Comparison of ENCODE assay signal across 17 cellular contexts in genomic region chr21:45528981-45529784, GRCh38. TPM values are rescaled to one million over a fixed set of nuclear protein-coding genes. Genes with fewer than 3 reads are reported as not detected.
A peak's percentile ranks its signal among the peaks of the same experiment; 100 is the strongest.
DNase-seq lines count a peak whose midpoint lies in the region; ATAC-seq and TF ChIP-seq lines count a peak whose summit lies in the region.
"Had no signal": no experiment of that assay in that cellular context is flagged by ENCODE, and none has a peak within 500 bp of the region (broad histone marks: within the 10 kb centered on the region; RNA-seq: fewer than 3 reads in every experiment).

No MANE protein-coding gene starts in this region.

- ATAC-seq in activated CD8-positive, alpha-beta memory T cell treated with anti-CD3 and anti-CD28 coated beads, Interleukin-2, amount 10 ng/mL, durations not matched to agents 7 days and 5 days = no peak
- ATAC-seq in left cardiac atrium = no peak
- ATAC-seq in naive thymus-derived CD4-positive, alpha-beta T cell = peak; percentile 33
- no peak for ATAC-seq in activated CD4-positive, alpha-beta T cell treated with anti-CD3 and anti-CD28 coated beads for 36 hours
- ATAC-seq: activated T-cell treated with anti-CD3 and anti-CD28 coated beads, Interleukin-2, amount 50 U/mL, for 4 hours; esophagus mucosa had no signal

- POLR2A ChIA-PET in naive thymus-derived CD4-positive, alpha-beta T cell (lab: Charles Lee) = no interaction called here
- POLR2A ChIA-PET in activated CD4-positive, alpha-beta T cell treated with anti-CD3 and anti-CD28 coated beads for 36 hours (lab: Charles Lee) = no interaction called here

- no peak overlapping the region for H3K27ac Mint-ChIP-seq in activated CD8-positive, alpha-beta memory T cell treated with anti-CD3 and anti-CD28 coated beads, Interleukin-2, amount 10 ng/mL, durations not matched to agents 7 days and 5 days
- no peak overlapping the region for H3K27ac Mint-ChIP-seq in naive thymus-derived CD4-positive, alpha-beta T cell
- H3K27ac Mint-ChIP-seq in type B pancreatic cell = no peak overlapping the region
- no peak overlapping the region for H3K27ac Mint-ChIP-seq in activated CD4-positive, alpha-beta T cell treated with anti-CD3 and anti-CD28 coated beads for 36 hours
- H3K27ac Mint-ChIP-seq: activated CD4-positive, alpha-beta T cell treated with anti-CD3 and anti-CD28 coated beads, Interleukin-2, amount 10 ng/mL, durations not matched to agents 7 days and 5 days; immature natural killer cell had no signal

- peaks cover 8 to 12% of the 10 kb centered on the region in 2 donors for H3K4me1 ChIP-seq in naive thymus-derived CD4-positive, alpha-beta T cell (ENCODE audit: control insufficient read depth in 2 of 2, insufficient read depth in 2 of 2, low read length in 2 of 2)

- H3K9me3 ChIP-seq in naive thymus-derived CD4-positive, alpha-beta T cell (ENCODE audit: control insufficient read depth in 2 of 3, low read length in 3 of 3) = no peaks in the 10 kb centered on the region

- DNase-seq in activated CD8-positive, alpha-beta memory T cell treated with anti-CD3 and anti-CD28 coated beads for 24 hours = peak; percentile 48
- DNase-seq in activated CD8-positive, alpha-beta memory T cell treated with anti-CD3 and anti-CD28 coated beads, Interleukin-2, amount 10 ng/mL, durations not matched to agents 7 days and 5 days = no peak
- DNase-seq in left cardiac atrium = peak; percentile 18
- peak in 1 of 9 donors; percentile 2 for DNase-seq in naive thymus-derived CD4-positive, alpha-beta T cell
- peak; percentile 53 for DNase-seq in type B pancreatic cell (ENCODE audit: extremely low spot score, unreplicated experiment)
- no peak for DNase-seq in globus pallidus (ENCODE audit: low spot score)
- DNase-seq in activated CD4-positive, alpha-beta T cell treated with anti-CD3 and anti-CD28 coated beads for 36 hours = no peak
- DNase-seq in D341Med (ENCODE audit: low spot score) = no peak
- DNase-seq: activated CD4-positive, alpha-beta T cell treated with anti-CD3 and anti-CD28 coated beads, Interleukin-2, amount 10 ng/mL, durations not matched to agents 7 days and 5 days; activated T-cell treated with anti-CD3 and anti-CD28 coated beads, Interleukin-2, amount 50 U/mL, for 4 hours; immature natural killer cell; Kasumi-1; NCI-H82; stimulated activated CD4-positive, alpha-beta T cell treated with anti-CD3 and anti-CD28 coated beads, Interleukin-2, amount 100 ng/mL, for 48 hours had no signal

- peaks cover 25% of the 10 kb centered on the region for H3K36me3 Mint-ChIP-seq in activated CD8-positive, alpha-beta memory T cell treated with anti-CD3 and anti-CD28 coated beads, Interleukin-2, amount 10 ng/mL, durations not matched to agents 7 days and 5 days
- peaks cover 3 to 12% (median 4%) of the 10 kb centered on the region in 5 donors for H3K36me3 Mint-ChIP-seq in naive thymus-derived CD4-positive, alpha-beta T cell
- peaks cover 3% of the 10 kb centered on the region for H3K36me3 Mint-ChIP-seq in type B pancreatic cell
- peaks cover 32% of the 10 kb centered on the region for H3K36me3 Mint-ChIP-seq in activated CD4-positive, alpha-beta T cell treated with anti-CD3 and anti-CD28 coated beads for 36 hours (ENCODE audit: low read depth)
- H3K36me3 Mint-ChIP-seq: immature natural killer cell had no signal

- H3K4me3 ChIP-seq in naive thymus-derived CD4-positive, alpha-beta T cell (ENCODE audit: low read length) = no peak overlapping the region
- H3K4me3 ChIP-seq: cardiac muscle cell had no signal

- intact Hi-C loops in left cardiac atrium (cut with DNase I) = no loop called here
- intact Hi-C loops in naive thymus-derived CD4-positive, alpha-beta T cell (cut with micrococcal nuclease) = no loop called here
- intact Hi-C loops in activated CD4-positive, alpha-beta T cell treated with anti-CD3 and anti-CD28 coated beads for 36 hours (cut with DNase I, micrococcal nuclease) = no loop called here

- H3K36me3 ChIP-seq in naive thymus-derived CD4-positive, alpha-beta T cell (ENCODE audit: control insufficient read depth in 2 of 3, insufficient read depth in 3 of 3, low read length in 3 of 3) = peaks cover 0 to 55% (median 0%) of the 10 kb centered on the region in 3 experiments
- H3K36me3 ChIP-seq: cardiac muscle cell had no signal

- CTCF ChIA-PET in activated CD8-positive, alpha-beta memory T cell treated with anti-CD3 and anti-CD28 coated beads, Interleukin-2, amount 10 ng/mL, durations not matched to agents 7 days and 5 days (lab: Charles Lee) = no interaction called here
- CTCF ChIA-PET in naive thymus-derived CD4-positive, alpha-beta T cell (lab: Charles Lee) = no interaction called here
- CTCF ChIA-PET in activated CD4-positive, alpha-beta T cell treated with anti-CD3 and anti-CD28 coated beads for 36 hours (lab: Charles Lee) = no interaction called here

- TF ChIP-seq CTCF in type B pancreatic cell (conservative IDR thresholded peaks at IDR 0.05) = no peak

- H3K27ac ChIP-seq in naive thymus-derived CD4-positive, alpha-beta T cell (ENCODE audit: low read depth, low read length) = no peak overlapping the region
- H3K27ac ChIP-seq: 22Rv1 had no signal

- no peaks in the 10 kb centered on the region for H3K9me3 Mint-ChIP-seq in activated CD8-positive, alpha-beta memory T cell treated with anti-CD3 and anti-CD28 coated beads, Interleukin-2, amount 10 ng/mL, durations not matched to agents 7 days and 5 days (ENCODE audit: low read depth)
- H3K9me3 Mint-ChIP-seq in naive thymus-derived CD4-positive, alpha-beta T cell = no peaks in the 10 kb centered on the region
- H3K9me3 Mint-ChIP-seq in type B pancreatic cell = no peaks in the 10 kb centered on the region
- no peaks in the 10 kb centered on the region for H3K9me3 Mint-ChIP-seq in activated CD4-positive, alpha-beta T cell treated with anti-CD3 and anti-CD28 coated beads for 36 hours (ENCODE audit: low read depth)
- H3K9me3 Mint-ChIP-seq: activated CD4-positive, alpha-beta T cell treated with anti-CD3 and anti-CD28 coated beads, Interleukin-2, amount 10 ng/mL, durations not matched to agents 7 days and 5 days; activated T-cell treated with anti-CD3 and anti-CD28 coated beads, Interleukin-2, amount 50 U/mL, for 4 hours; immature natural killer cell had no signal

- no peaks in the 10 kb centered on the region for H3K27me3 ChIP-seq in naive thymus-derived CD4-positive, alpha-beta T cell (ENCODE audit: control insufficient read depth in 2 of 2, insufficient read depth in 2 of 2, low read length in 2 of 2)
- H3K27me3 ChIP-seq: cardiac muscle cell had no signal

- H3K4me1 Mint-ChIP-seq in activated CD8-positive, alpha-beta memory T cell treated with anti-CD3 and anti-CD28 coated beads, Interleukin-2, amount 10 ng/mL, durations not matched to agents 7 days and 5 days = peaks cover 9% of the 10 kb centered on the region
- H3K4me1 Mint-ChIP-seq in naive thymus-derived CD4-positive, alpha-beta T cell = peaks cover 7 to 15% (median 11%) of the 10 kb centered on the region in 7 donors
- H3K4me1 Mint-ChIP-seq in type B pancreatic cell (ENCODE audit: unreplicated experiment) = no peaks in the 10 kb centered on the region
- H3K4me1 Mint-ChIP-seq in activated CD4-positive, alpha-beta T cell treated with anti-CD3 and anti-CD28 coated beads for 36 hours = peaks cover 4% of the 10 kb centered on the region

- no peaks in the 10 kb centered on the region for H3K27me3 Mint-ChIP-seq in activated CD8-positive, alpha-beta memory T cell treated with anti-CD3 and anti-CD28 coated beads, Interleukin-2, amount 10 ng/mL, durations not matched to agents 7 days and 5 days
- no peaks in the 10 kb centered on the region for H3K27me3 Mint-ChIP-seq in naive thymus-derived CD4-positive, alpha-beta T cell
- no peaks in the 10 kb centered on the region for H3K27me3 Mint-ChIP-seq in type B pancreatic cell
- H3K27me3 Mint-ChIP-seq in activated CD4-positive, alpha-beta T cell treated with anti-CD3 and anti-CD28 coated beads for 36 hours = no peaks in the 10 kb centered on the region
- H3K27me3 Mint-ChIP-seq: activated CD4-positive, alpha-beta T cell treated with anti-CD3 and anti-CD28 coated beads, Interleukin-2, amount 10 ng/mL, durations not matched to agents 7 days and 5 days had no signal

- no peak overlapping the region for H3K4me3 Mint-ChIP-seq in activated CD8-positive, alpha-beta memory T cell treated with anti-CD3 and anti-CD28 coated beads, Interleukin-2, amount 10 ng/mL, durations not matched to agents 7 days and 5 days
- no peak overlapping the region for H3K4me3 Mint-ChIP-seq in naive thymus-derived CD4-positive, alpha-beta T cell
- H3K4me3 Mint-ChIP-seq in type B pancreatic cell = no peak overlapping the region
- no peak overlapping the region for H3K4me3 Mint-ChIP-seq in activated CD4-positive, alpha-beta T cell treated with anti-CD3 and anti-CD28 coated beads for 36 hours
- H3K4me3 Mint-ChIP-seq: activated CD4-positive, alpha-beta T cell treated with anti-CD3 and anti-CD28 coated beads, Interleukin-2, amount 10 ng/mL, durations not matched to agents 7 days and 5 days; activated T-cell treated with anti-CD3 and anti-CD28 coated beads, Interleukin-2, amount 50 U/mL, for 4 hours; immature natural killer cell had no signal

RNA-seq across cellular contexts. Expression of gene SLC19A1, which starts 13.1 kb away (rescaled TPM):
- 10 to 100 TPM; 53.2 to 60.2 TPM for total RNA-seq in activated CD8-positive, alpha-beta memory T cell treated with anti-CD3 and anti-CD28 coated beads, Interleukin-2, amount 10 ng/mL, durations not matched to agents 7 days and 5 days
- 1 to 10 TPM; 5.4 to 8.6 TPM for total RNA-seq in left cardiac atrium
- total RNA-seq in naive thymus-derived CD4-positive, alpha-beta T cell = 10 to 100 TPM; 10.5 to 49.1 (median 21.6) TPM
- polyA plus RNA-seq in naive thymus-derived CD4-positive, alpha-beta T cell = 10 to 100 TPM; 11.7 to 15.6 TPM
- total RNA-seq in type B pancreatic cell (ENCODE audit: low replicate concordance) = 10.6 and 28.2 TPM in 2 replicates
- total RNA-seq in activated CD4-positive, alpha-beta T cell treated with anti-CD3 and anti-CD28 coated beads for 36 hours = 10 to 100 TPM; 46.1 to 50.0 TPM

Comparison
In these comparisons a context has a peak if more than half of its experiments do, and no peak if none do; other contexts are left out.
1. DNase-seq: peak in activated CD8-positive, alpha-beta memory T cell treated with anti-CD3 and anti-CD28 coated beads for 24 hours (single experiment), left cardiac atrium (single experiment) and type B pancreatic cell (single experiment); none in activated CD8-positive, alpha-beta memory T cell treated with anti-CD3 and anti-CD28 coated beads, Interleukin-2, amount 10 ng/mL, durations not matched to agents 7 days and 5 days (single experiment), globus pallidus (single experiment), activated CD4-positive, alpha-beta T cell treated with anti-CD3 and anti-CD28 coated beads for 36 hours (single experiment) and D341Med (single experiment).